1 cellular context compared by ENCODE assay signal in genomic region chr19:48881741-48882657, GRCh38.
A peak's percentile ranks its signal among the peaks of the same experiment; 100 is the strongest.
TF ChIP-seq lines count a peak whose summit lies in the region.

No MANE protein-coding gene starts in this region.

TF ChIP-seq in HepG2, 621 proteins besides CTCF, POLR2A, EP300 and RAD21 (continued from another document):
- TF ChIP-seq PRDM4 (CRISPR knock-in tag; IDR thresholded peaks at IDR 0.05; ENCODE audit: borderline replicate concordance) (no peak), ZSCAN31 (CRISPR knock-in tag; IDR thresholded peaks at IDR 0.05; ENCODE audit: low read depth) (no peak), NPAS2 (CRISPR knock-in tag; IDR thresholded peaks at IDR 0.05; ENCODE audit: borderline replicate concordance) (no peak), ZFP91 (CRISPR knock-in tag; IDR thresholded peaks at IDR 0.05; ENCODE audit: borderline replicate concordance) (0 out of 2 replicates have a peak, but pooled peaks have one; percentile 15), ZNF547 (CRISPR knock-in tag; IDR thresholded peaks at IDR 0.05) (no peak), WIZ (CRISPR knock-in tag; IDR thresholded peaks at IDR 0.05) (no peak), THAP11 (CRISPR knock-in tag; IDR thresholded peaks at IDR 0.05) (peak; percentile 99), ZNF782 (CRISPR knock-in tag; IDR thresholded peaks at IDR 0.05; ENCODE audit: borderline replicate concordance) (no peak), TBP (CRISPR knock-in tag; IDR thresholded peaks at IDR 0.05) (0 out of 2 replicates have a peak, but pooled peaks have one; percentile 50), TCF7 (IDR thresholded peaks at IDR 0.05; ENCODE audit: low read depth) (no peak), HNF4A (CRISPR knock-in tag; IDR thresholded peaks at IDR 0.05) (no peak), KDM6A (CRISPR knock-in tag; IDR thresholded peaks at IDR 0.05; ENCODE audit: low read depth) (no peak), CENPX (CRISPR knock-in tag; IDR thresholded peaks at IDR 0.05) (no peak), REST (IDR thresholded peaks at IDR 0.05; ENCODE audit: borderline replicate concordance in 1 of 2, low read depth in 1 of 2, low read length in 2 of 2) (no peak), GABPA (IDR thresholded peaks at IDR 0.05; ENCODE audit: low read depth, low read length) (no peak), GABPA (CRISPR knock-in tag; IDR thresholded peaks at IDR 0.05; ENCODE audit: low read depth) (peak; percentile 50; the same call in 1 of the 2 replicates)
